In genomic region chr17:40348562-40349476, GRCh38 we compare ENCODE assay signal across 9 cellular contexts. TPM values are rescaled to one million over a fixed set of nuclear protein-coding genes. Genes with fewer than 3 reads are reported as not detected.
DNase-seq lines count a peak whose midpoint lies in the region; ATAC-seq, FAIRE-seq and TF ChIP-seq lines count a peak whose summit lies in the region.
"Had no signal": no experiment of that assay in that cellular context is flagged by ENCODE, and none has a peak within 500 bp of the region (broad histone marks: within the 10 kb centered on the region; RNA-seq: fewer than 3 reads in every experiment).

No MANE protein-coding gene starts in this region.

- H3K4me1 Mint-ChIP-seq in T-helper 17 cell, result peaks cover 50% of the 10 kb centered on the region

- no peak overlapping the region for H3K4me3 ChIP-seq in IMR-90 (ENCODE audit: insufficient read depth, low read depth, low read length)
- no peak overlapping the region for H3K4me3 ChIP-seq in right cardiac atrium (ENCODE audit: low read length)
- H3K4me3 ChIP-seq in skeletal muscle satellite cell (ENCODE audit: low read length), result no peak overlapping the region

- POLR2A ChIA-PET in IMR-90 (lab: Charles Lee; ENCODE audit: unreplicated experiment), result no interaction called here

- H3K9me3 ChIP-seq in IMR-90 (ENCODE audit: control insufficient read depth, insufficient read depth, low read length), result no peaks in the 10 kb centered on the region
- H3K9me3 ChIP-seq in T-helper 17 cell (ENCODE audit: control insufficient read depth, low read length, poor library complexity, severe bottlenecking), result no peaks in the 10 kb centered on the region
- no peaks in the 10 kb centered on the region for H3K9me3 ChIP-seq in right cardiac atrium (ENCODE audit: control insufficient read depth, low read length)
- no peaks in the 10 kb centered on the region for H3K9me3 ChIP-seq in skeletal muscle satellite cell (replicated peaks; ENCODE audit: low read length)

- dilution Hi-C loops in IMR-90 (cut with HindIII; ENCODE audit: low sequenced_read_pairs, unreplicated experiment), result no loop called here

- H3K9ac ChIP-seq in IMR-90 (ENCODE audit: low read depth, low read length) (no peak overlapping the region), skeletal muscle satellite cell (ENCODE audit: low read depth, low read length) (peak overlapping the region; percentile 11)

- no peak overlapping the region for H2BK20ac ChIP-seq in IMR-90 (ENCODE audit: low read depth, low read length)

- peaks cover 3% of the 10 kb centered on the region for H3K36me3 Mint-ChIP-seq in T-helper 17 cell (ENCODE audit: low read depth)

- in situ Hi-C loops in IMR-90 (cut with MboI; ENCODE audit: low sequenced_read_pairs), result no loop called here

- H3K18ac ChIP-seq in IMR-90 (ENCODE audit: low read depth, low read length), result no peak overlapping the region

- no peak for TF ChIP-seq POLR2A in IMR-90 (IDR thresholded peaks at IDR 0.05; ENCODE audit: low read depth, low read length)

- no peak overlapping the region for H2BK5ac ChIP-seq in IMR-90 (ENCODE audit: low read depth, low read length, poor library complexity, severe bottlenecking)

- BruUV-seq in IMR-90 (replicated peaks; lab: Mats Ljungman, UMichigan), result no TSS peak

- CTCF ChIA-PET in IMR-90 (lab: Yijun Ruan, JAX), result no interaction called here

- no peak overlapping the region for H2BK120ac ChIP-seq in IMR-90 (ENCODE audit: low read depth, low read length)

- peaks cover 23% of the 10 kb centered on the region for H3K9me1 ChIP-seq in IMR-90 (ENCODE audit: insufficient read depth, low read length)

- no peaks in the 10 kb centered on the region for H3K27me3 ChIP-seq in IMR-90 (ENCODE audit: control insufficient read depth, insufficient read depth, low read length)
- no peaks in the 10 kb centered on the region for H3K27me3 ChIP-seq in right cardiac atrium (ENCODE audit: control insufficient read depth, insufficient read depth)
- no peaks in the 10 kb centered on the region for H3K27me3 ChIP-seq in skeletal muscle satellite cell (ENCODE audit: control insufficient read depth, insufficient read depth, low read length)

- no peak overlapping the region for H2BK15ac ChIP-seq in IMR-90 (ENCODE audit: low read depth, low read length)

- intact Hi-C loops in IMR-90 (cut with micrococcal nuclease) (no loop called here), right cardiac atrium (cut with DNase I) (loop anchor here in 1 of 4 donors (5.0 kb wide), 1 partner anchor 37 kb away; no protein-coding TSS in a partner anchor)

- H3K4me1 ChIP-seq in IMR-90 (ENCODE audit: control insufficient read depth, insufficient read depth, low read length) (peaks cover 54% of the 10 kb centered on the region), right cardiac atrium (ENCODE audit: control insufficient read depth, insufficient read depth, low read length) (peaks cover 41% of the 10 kb centered on the region), skeletal muscle satellite cell (ENCODE audit: control insufficient read depth, insufficient read depth, low read length) (peaks cover 84% of the 10 kb centered on the region)

- H3K14ac ChIP-seq in IMR-90 (replicated peaks; ENCODE audit: low read depth, low read length), result no peak overlapping the region

- no peak for TF ChIP-seq CTCF in IMR-90 (conservative IDR thresholded peaks at IDR 0.05; ENCODE audit: low read depth, low read length)
- TF ChIP-seq CTCF in omental fat pad (IDR thresholded peaks at IDR 0.05), result no peak

- no peak overlapping the region for H3K4me2 ChIP-seq in IMR-90 (ENCODE audit: low read depth, low read length)
- peak overlapping the region; percentile 60 for H3K4me2 ChIP-seq in skeletal muscle satellite cell (ENCODE audit: low read length)

- H3K4me3 Mint-ChIP-seq in T-helper 17 cell, result peak overlapping the region; percentile 9

- H4K91ac ChIP-seq in IMR-90 (ENCODE audit: insufficient read depth, low read depth, low read length), result no peak overlapping the region

- no peak for TF ChIP-seq RAD21 in IMR-90 (IDR thresholded peaks at IDR 0.05; ENCODE audit: low read length)

- no peak for FAIRE-seq in RCC 7860 (lab: Jason Lieb, UNC)

- no peak overlapping the region for H2AFZ ChIP-seq in IMR-90 (replicated peaks; ENCODE audit: low read length, poor library complexity)

- H2AK5ac ChIP-seq in IMR-90 (ENCODE audit: low read depth, low read length), result no peak overlapping the region; the same call in 1 of the 2 replicates

- ATAC-seq in IMR-90 (ENCODE audit: low read depth) (no peak), T-helper 17 cell (no peak), right cardiac atrium (peak; percentile 8 to 27), omental fat pad (ENCODE audit: low FRiP score) (no peak)

- no peak overlapping the region for H3K56ac ChIP-seq in IMR-90 (ENCODE audit: extremely low read depth, insufficient read depth, low read length)

- H3K79me1 ChIP-seq in IMR-90 (ENCODE audit: low read depth in 1 of 2, low read length in 2 of 2), result peaks cover 47 to 91% of the 10 kb centered on the region in 2 experiments

- no peak overlapping the region for H4K8ac ChIP-seq in IMR-90 (ENCODE audit: low read depth in 2 of 2, low read length in 2 of 2)

- peak overlapping the region; percentile 94 for H3K27ac Mint-ChIP-seq in T-helper 17 cell

- peaks cover 46% of the 10 kb centered on the region for H3K36me3 ChIP-seq in IMR-90 (ENCODE audit: control insufficient read depth, insufficient read depth, low read length)
- peaks cover 39% of the 10 kb centered on the region for H3K36me3 ChIP-seq in skeletal muscle satellite cell (ENCODE audit: insufficient read depth, low read length)

- WGBS in IMR-90 (ENCODE audit: extremely low coverage in 2 of 2, insufficient read length in 1 of 2), 2 experiments, result 63% methylated on average over 13 of the region's 17 CpGs; no CpG with 5 or more reads in 1 of the 2 experiments
- WGBS in right cardiac atrium, result 46% methylated on average over 17 of the region's 17 CpGs

- H3K23ac ChIP-seq in IMR-90 (ENCODE audit: low read depth, low read length), result 0 out of 2 replicates have a peak overlapping the region, but pooled peaks have one; percentile 36

- no peak overlapping the region; the same call in 1 of the 2 replicates for H3K4ac ChIP-seq in IMR-90 (ENCODE audit: low read depth, low read length)

- no peak overlapping the region for H4K5ac ChIP-seq in IMR-90 (ENCODE audit: low read depth, low read length)

- H4K20me1 ChIP-seq in IMR-90 (ENCODE audit: insufficient read depth, low read length), result peaks cover 69% of the 10 kb centered on the region

- H3K27ac ChIP-seq in IMR-90 (ENCODE audit: insufficient read depth, low read length), result no peak overlapping the region
- peak overlapping the region; percentile 79 for H3K27ac ChIP-seq in right cardiac atrium (ENCODE audit: low read length)

- no peaks in the 10 kb centered on the region for H3K27me3 Mint-ChIP-seq in T-helper 17 cell

- DNase-seq in IMR-90, result no peak
- DNase-seq in T-helper 17 cell, result no peak
- DNase-seq in right cardiac atrium, result peak; percentile 67 to 90 (median 86)
- DNase-seq in omental fat pad (ENCODE audit: low spot score), result no peak
- DNase-seq in NCI-H510A (lab: John Stamatoyannopoulos, UW), result no peak
- DNase-seq in RCC 7860 (ENCODE audit: low spot score), result no peak
- DNase-seq in NCI-H1048 (lab: John Stamatoyannopoulos, UW), result no peak

- peak overlapping the region; percentile 15 for H2AK9ac ChIP-seq in IMR-90 (replicated peaks; ENCODE audit: low read depth, low read length, poor library complexity)

TF ChIP-seq in IMR-90, 13 proteins besides CTCF, POLR2A, EP300 and RAD21:
- no peak for TF ChIP-seq ELK1 (IDR thresholded peaks at IDR 0.05; ENCODE audit: borderline replicate concordance, low read depth, low read length)
- TF ChIP-seq CHD1 (IDR thresholded peaks at IDR 0.05; ENCODE audit: low read depth, low read length), result no peak
- TF ChIP-seq CEBPB (IDR thresholded peaks at IDR 0.05; ENCODE audit: low read depth, low read length), result no peak
- TF ChIP-seq FOS (IDR thresholded peaks at IDR 0.05; ENCODE audit: low read depth, low read length), result no peak
- TF ChIP-seq MAZ (IDR thresholded peaks at IDR 0.05; ENCODE audit: borderline replicate concordance, low read depth, low read length), result no peak
- no peak for TF ChIP-seq MXI1 (IDR thresholded peaks at IDR 0.05; ENCODE audit: borderline replicate concordance, low read depth, low read length)
- TF ChIP-seq MAFK (IDR thresholded peaks at IDR 0.05; ENCODE audit: low read depth, low read length), result no peak
- TF ChIP-seq RCOR1 (IDR thresholded peaks at IDR 0.05; ENCODE audit: insufficient replicate concordance, low read length), result no peak
- TF ChIP-seq SMC3 (IDR thresholded peaks at IDR 0.05; ENCODE audit: low read depth, low read length), result no peak
- TF ChIP-seq NFE2L2 (IDR thresholded peaks at IDR 0.05; ENCODE audit: low read depth, low read length), result no peak

RNA-seq across cellular contexts. Expression of gene GJD3, which starts 15.7 kb away (rescaled TPM):
- total RNA-seq in IMR-90 (2012; rRNA removed) (not detected in 2 replicates), T-helper 17 cell (not detected), right cardiac atrium (1 to 10 TPM in 1 of 4 donors, under 1 TPM in 3; 0.74 to 1.4 (median 0.86) TPM), omental fat pad (1 to 10 TPM in 1 of 4 donors, under 1 TPM in 1, not detected in 2; 0.60 to 2.0 TPM)
- polyA plus RNA-seq in IMR-90 (2012; rRNA removed) (0.10 and 0.39 TPM in 2 replicates), right cardiac atrium (0.27 TPM)
- polyA plus RNA-seq in IMR-90 (2012; cell fraction: cytosol; rRNA removed), result 0.11 and 1.0 TPM in 2 replicates
- polyA plus RNA-seq in IMR-90 (2012; cell fraction: nucleus; rRNA removed; ENCODE audit: low replicate concordance), result 0.80 and 0.91 TPM in 2 replicates
- 0.22 and 0.25 TPM in 2 replicates for total RNA-seq in skeletal muscle satellite cell (2012; rRNA removed)
- total RNA-seq: urinary bladder had no signal

RNA-seq across cellular contexts. Expression of gene RARA, which starts 39.8 kb away (rescaled TPM):
- total RNA-seq in IMR-90 (2012; rRNA removed) (7.2 and 9.0 TPM in 2 replicates), T-helper 17 cell (100 to 1,000 TPM in 1 of 2 donors, 10 to 100 TPM in 1; 97.0 to 106 TPM), right cardiac atrium (10 to 100 TPM; 26.2 to 39.0 (median 29.1) TPM), omental fat pad (10 to 100 TPM; 26.7 to 61.5 (median 35.9) TPM)
- polyA plus RNA-seq in IMR-90 (2012; rRNA removed) (12.7 and 13.6 TPM in 2 replicates), right cardiac atrium (28.3 TPM)
- 11.3 and 18.9 TPM in 2 replicates for polyA plus RNA-seq in IMR-90 (2012; cell fraction: cytosol; rRNA removed)
- polyA plus RNA-seq in IMR-90 (2012; cell fraction: nucleus; rRNA removed; ENCODE audit: low replicate concordance), result 11.5 and 14.7 TPM in 2 replicates
- 11.2 and 17.0 TPM in 2 replicates for total RNA-seq in skeletal muscle satellite cell (2012; rRNA removed)

Comparison
In these comparisons a context has a peak if more than half of its experiments do, and no peak if none do; other contexts are left out.
1. ATAC-seq: peak in right cardiac atrium (2 of 2); none in IMR-90 (single experiment), T-helper 17 cell (single experiment) and omental fat pad (single experiment).
2. DNase-seq: peak in right cardiac atrium (3 of 3); none in IMR-90 (single experiment), T-helper 17 cell (0 of 3), omental fat pad (single experiment), NCI-H510A (single experiment), RCC 7860 (single experiment) and NCI-H1048 (single experiment).